ENCODE assay signal across 21 cellular contexts in genomic region chr13:70394149-70394548, GRCh38.
"Had no signal": no experiment of that assay in that cellular context is flagged by ENCODE, and none has a peak within 500 bp of the region (broad histone marks: within the 10 kb centered on the region; RNA-seq: fewer than 3 reads in every experiment).

No MANE protein-coding gene starts in this region.

- ATAC-seq: heart right ventricle; naive thymus-derived CD4-positive, alpha-beta T cell; stimulated activated naive B cell treated with anti-CD40 and anti-IgM and Interleukin-4, amounts not matched to agents 10 μg/mL and 1 μg/mL and 100 μg/mL, for 72 hours; stimulated activated naive CD8-positive, alpha-beta T cell treated with anti-CD3 and anti-CD28 coated beads, Interleukin-15, amount 100 ng/mL, for 72 hours; upper lobe of right lung had no signal

- H3K27ac ChIP-seq: dorsolateral prefrontal cortex, heart right ventricle, neutrophil, right atrium auricular region, sigmoid colon, skin epidermis, testis, tibial nerve, upper lobe of right lung, vagina had no signal

- H3K4me1 ChIP-seq: heart right ventricle, right atrium auricular region, sigmoid colon, testis, tibial nerve, upper lobe of right lung, vagina had no signal

- DNase-seq: cortex of kidney; dorsolateral prefrontal cortex; effector CD8-positive, alpha-beta T cell; foreskin melanocyte; heart right ventricle; hypothalamus; mesendoderm; naive thymus-derived CD4-positive, alpha-beta T cell; nephron progenitor cell; sigmoid colon; stimulated activated CD4-positive, alpha-beta T cell treated with anti-CD3 and anti-CD28 coated beads, Interleukin-2, amount 100 ng/mL, for 24 hours; stimulated activated CD4-positive, alpha-beta T cell treated with anti-CD3 and anti-CD28 coated beads, Interleukin-4, amount 100 ng/mL, for 4 hours; stimulated activated naive B cell treated with anti-CD40 and anti-IgM and Interleukin-4, amounts not matched to agents 10 μg/mL and 1 μg/mL and 100 μg/mL, for 72 hours; stimulated activated naive CD8-positive, alpha-beta T cell treated with anti-CD3 and anti-CD28 coated beads, Interleukin-15, amount 100 ng/mL, for 72 hours; testis; upper lobe of right lung had no signal

- H3K27me3 Mint-ChIP-seq: naive thymus-derived CD4-positive, alpha-beta T cell; stimulated activated naive B cell treated with anti-CD40 and anti-IgM and Interleukin-4, amounts not matched to agents 10 μg/mL and 1 μg/mL and 100 μg/mL, for 72 hours; stimulated activated naive CD8-positive, alpha-beta T cell treated with anti-CD3 and anti-CD28 coated beads, Interleukin-15, amount 100 ng/mL, for 72 hours had no signal

- H3K9me3 ChIP-seq: neutrophil, right atrium auricular region, sigmoid colon, testis, tibial nerve, upper lobe of right lung, vagina had no signal

- H3K27me3 ChIP-seq: dorsolateral prefrontal cortex, heart right ventricle, neutrophil, right atrium auricular region, sigmoid colon, testis, tibial nerve, upper lobe of right lung, vagina had no signal

- H3K4me3 ChIP-seq: dorsolateral prefrontal cortex, heart right ventricle, right atrium auricular region, sigmoid colon, skin epidermis, testis, tibial nerve, upper lobe of right lung, vagina had no signal

- H3K36me3 Mint-ChIP-seq: naive thymus-derived CD4-positive, alpha-beta T cell; stimulated activated naive B cell treated with anti-CD40 and anti-IgM and Interleukin-4, amounts not matched to agents 10 μg/mL and 1 μg/mL and 100 μg/mL, for 72 hours had no signal

- H3K27ac Mint-ChIP-seq: naive thymus-derived CD4-positive, alpha-beta T cell; nephron progenitor cell; stimulated activated naive B cell treated with anti-CD40 and anti-IgM and Interleukin-4, amounts not matched to agents 10 μg/mL and 1 μg/mL and 100 μg/mL, for 72 hours; stimulated activated naive CD8-positive, alpha-beta T cell treated with anti-CD3 and anti-CD28 coated beads, Interleukin-15, amount 100 ng/mL, for 72 hours had no signal

- H3K9me3 Mint-ChIP-seq: nephron progenitor cell had no signal

- H3K4me1 Mint-ChIP-seq: naive thymus-derived CD4-positive, alpha-beta T cell; nephron progenitor cell; stimulated activated naive B cell treated with anti-CD40 and anti-IgM and Interleukin-4, amounts not matched to agents 10 μg/mL and 1 μg/mL and 100 μg/mL, for 72 hours; stimulated activated naive CD8-positive, alpha-beta T cell treated with anti-CD3 and anti-CD28 coated beads, Interleukin-15, amount 100 ng/mL, for 72 hours had no signal

- H3K36me3 ChIP-seq: heart right ventricle, neutrophil, right atrium auricular region, sigmoid colon, tibial nerve, upper lobe of right lung, vagina had no signal

- H3K4me3 Mint-ChIP-seq: naive thymus-derived CD4-positive, alpha-beta T cell; nephron progenitor cell; stimulated activated naive B cell treated with anti-CD40 and anti-IgM and Interleukin-4, amounts not matched to agents 10 μg/mL and 1 μg/mL and 100 μg/mL, for 72 hours; stimulated activated naive CD8-positive, alpha-beta T cell treated with anti-CD3 and anti-CD28 coated beads, Interleukin-15, amount 100 ng/mL, for 72 hours had no signal
